8 cellular contexts compared by ENCODE assay signal in the genomic region with DNA sequence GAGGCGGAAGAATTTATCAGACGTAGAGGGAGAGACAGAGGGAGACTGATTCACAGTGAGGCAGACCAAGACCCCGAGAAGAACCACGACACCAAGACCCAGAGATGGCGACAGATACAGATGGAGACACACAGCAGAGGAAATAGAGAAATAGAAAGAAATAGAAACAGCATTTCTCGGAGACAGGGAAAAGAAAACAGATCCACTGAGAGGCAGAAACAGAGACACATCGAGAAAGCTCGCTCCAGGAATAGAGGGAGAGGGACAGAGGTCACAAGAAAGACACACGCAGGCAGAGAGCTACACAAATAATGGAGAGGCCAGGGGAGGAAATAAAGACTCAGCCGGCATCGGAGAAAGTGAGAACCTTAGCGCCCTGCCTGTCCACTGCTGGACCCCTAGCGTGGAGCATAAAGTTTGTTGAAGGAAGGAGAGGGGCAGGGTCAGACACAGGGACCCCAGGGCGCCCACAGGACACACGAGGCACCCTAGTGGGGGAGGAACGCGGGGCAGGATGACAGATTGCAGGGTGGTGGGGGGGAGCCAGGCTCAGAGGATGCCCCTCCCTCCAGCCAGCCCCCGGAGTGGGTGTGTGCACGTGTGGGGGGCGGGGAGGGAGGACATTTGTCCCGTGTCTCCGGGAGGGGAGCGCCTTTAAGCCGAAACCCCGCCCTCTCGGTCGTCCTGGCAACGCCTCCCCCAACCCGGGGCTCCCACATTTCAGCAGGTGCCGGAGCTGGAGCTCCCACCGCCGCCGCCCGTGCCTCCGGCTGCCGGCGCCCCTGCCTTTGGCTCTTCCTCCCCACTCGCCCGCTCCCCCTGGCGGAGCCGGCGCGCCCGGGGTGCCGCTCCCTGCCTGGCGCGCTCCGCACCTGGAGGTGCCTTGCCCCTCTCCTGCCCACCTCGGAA. TPM values are rescaled to one million over a fixed set of nuclear protein-coding genes. Genes with fewer than 3 reads are reported as not detected.
DNase-seq lines count a peak whose midpoint lies in the region; ATAC-seq and TF ChIP-seq lines count a peak whose summit lies in the region.

TSS of gene PRKCG (plus strand) at position 716 of the 909 bp plus-strand sequence. CDS start 298 bp downstream, outside the sequence.

- no peaks in the 10 kb centered on the region for H3K9me3 Mint-ChIP-seq in activated T-cell treated with anti-CD3 and anti-CD28 coated beads, Interleukin-2, amount 50 U/mL, for 24 hours
- no peaks in the 10 kb centered on the region for H3K9me3 Mint-ChIP-seq in osteocyte (ENCODE audit: unreplicated experiment)

- no peaks in the 10 kb centered on the region for H3K36me3 ChIP-seq in DOHH2 (ENCODE audit: control insufficient read depth, low read length)

- H3K27ac ChIP-seq in DOHH2 (ENCODE audit: low read depth, low read length) = no peak within 1 kb of the TSS

- H4K20me1 ChIP-seq in DOHH2 (ENCODE audit: control insufficient read depth, insufficient read depth, low read depth, low read length) = no peaks in the 10 kb centered on the region

- H3K9me3 ChIP-seq in DOHH2 (ENCODE audit: control insufficient read depth, insufficient read depth, low read length) = no peaks in the 10 kb centered on the region

- peaks cover 32% of the 10 kb centered on the region for H3K4me1 Mint-ChIP-seq in activated T-cell treated with anti-CD3 and anti-CD28 coated beads, Interleukin-2, amount 50 U/mL, for 24 hours (ENCODE audit: low read depth)
- H3K4me1 Mint-ChIP-seq in osteocyte (ENCODE audit: unreplicated experiment) = peaks cover 12% of the 10 kb centered on the region

- H3K4me3 ChIP-seq in DOHH2 (ENCODE audit: low read length) (peak within 1 kb of the TSS; percentile 20; the same call in 1 of the 2 replicates), fibroblast of villous mesenchyme (ENCODE audit: low read depth, low read length) (peak within 1 kb of the TSS; percentile 50)

- H3K27me3 Mint-ChIP-seq in activated T-cell treated with anti-CD3 and anti-CD28 coated beads, Interleukin-2, amount 50 U/mL, for 24 hours = peaks cover 26% of the 10 kb centered on the region
- peaks cover 24% of the 10 kb centered on the region for H3K27me3 Mint-ChIP-seq in osteocyte (ENCODE audit: unreplicated experiment)

- no peaks in the 10 kb centered on the region for H3K79me2 ChIP-seq in DOHH2 (ENCODE audit: control insufficient read depth, low read length)

- H3K27ac Mint-ChIP-seq in activated T-cell treated with anti-CD3 and anti-CD28 coated beads, Interleukin-2, amount 50 U/mL, for 24 hours = no peak within 1 kb of the TSS
- H3K27ac Mint-ChIP-seq in osteocyte (ENCODE audit: unreplicated experiment) = no peak within 1 kb of the TSS

- H3K9me2 ChIP-seq in DOHH2 (replicated peaks; ENCODE audit: control insufficient read depth, low read length) = no peaks in the 10 kb centered on the region

- H3K27me3 ChIP-seq in DOHH2 (ENCODE audit: control insufficient read depth, low read length) = peaks cover 26% of the 10 kb centered on the region

- ATAC-seq in GM21786 (IDR thresholded peaks at IDR 0.05; ENCODE audit: unreplicated experiment) (no peak), GM21737 (IDR thresholded peaks at IDR 0.05; ENCODE audit: unreplicated experiment) (no peak)

- peaks cover 7% of the 10 kb centered on the region for H3K4me1 ChIP-seq in DOHH2 (ENCODE audit: control insufficient read depth, low read length)

- TF ChIP-seq CTCF in DOHH2 (IDR thresholded peaks at IDR 0.05; ENCODE audit: low read depth, low read length, poor library complexity, severe bottlenecking) (no peak), fibroblast of villous mesenchyme (IDR thresholded peaks at IDR 0.05; ENCODE audit: insufficient read depth, low read depth, low read length) (peak; percentile 56), osteocyte (IDR thresholded peaks at IDR 0.05) (peak; percentile 56)

- DNase-seq in NCI-H2196 treated with DMSO at 0.1 percent for 48 hours (lab: John Stamatoyannopoulos, UW; ENCODE audit: unreplicated experiment) (peak; percentile 24), fibroblast of villous mesenchyme (ENCODE audit: low read depth) (no peak), osteocyte (ENCODE audit: extremely low spot score, unreplicated experiment) (no peak), middle frontal gyrus (ENCODE audit: extremely low spot score, low spot score) (no peak)
- DNase-seq in activated T-cell treated with anti-CD3 and anti-CD28 coated beads, Interleukin-2, amount 50 U/mL, for 24 hours = peak; percentile 68

- H3K4me3 Mint-ChIP-seq in activated T-cell treated with anti-CD3 and anti-CD28 coated beads, Interleukin-2, amount 50 U/mL, for 24 hours = peak within 1 kb of the TSS; percentile 16
- peak within 1 kb of the TSS; percentile 38 for H3K4me3 Mint-ChIP-seq in osteocyte (ENCODE audit: unreplicated experiment)

- peaks cover 4% of the 10 kb centered on the region for H3K36me3 Mint-ChIP-seq in activated T-cell treated with anti-CD3 and anti-CD28 coated beads, Interleukin-2, amount 50 U/mL, for 24 hours (ENCODE audit: low read depth)
- peaks cover 3% of the 10 kb centered on the region for H3K36me3 Mint-ChIP-seq in osteocyte (ENCODE audit: unreplicated experiment)

- H3F3A ChIP-seq in DOHH2 (ENCODE audit: control insufficient read depth, insufficient read depth) = no peaks in the 10 kb centered on the region

- H3K4me2 ChIP-seq in DOHH2 (ENCODE audit: low read length) = peak within 1 kb of the TSS; percentile 36; the same call in 1 of the 2 replicates

RNA-seq across cellular contexts. Expression of gene PRKCG, which starts in this region (rescaled TPM):
- under 0.01 and 0.43 TPM in 2 replicates for total RNA-seq in fibroblast of villous mesenchyme
- total RNA-seq in osteocyte = 0.21 and 0.30 TPM in 2 replicates

Comparison
In these comparisons a context has a peak if more than half of its experiments do, and no peak if none do; other contexts are left out.
1. DNase-seq: peak in NCI-H2196 treated with DMSO at 0.1 percent for 48 hours (single experiment) and activated T-cell treated with anti-CD3 and anti-CD28 coated beads, Interleukin-2, amount 50 U/mL, for 24 hours (single experiment); none in fibroblast of villous mesenchyme (single experiment), osteocyte (single experiment) and middle frontal gyrus (single experiment).